In the genomic region with DNA sequence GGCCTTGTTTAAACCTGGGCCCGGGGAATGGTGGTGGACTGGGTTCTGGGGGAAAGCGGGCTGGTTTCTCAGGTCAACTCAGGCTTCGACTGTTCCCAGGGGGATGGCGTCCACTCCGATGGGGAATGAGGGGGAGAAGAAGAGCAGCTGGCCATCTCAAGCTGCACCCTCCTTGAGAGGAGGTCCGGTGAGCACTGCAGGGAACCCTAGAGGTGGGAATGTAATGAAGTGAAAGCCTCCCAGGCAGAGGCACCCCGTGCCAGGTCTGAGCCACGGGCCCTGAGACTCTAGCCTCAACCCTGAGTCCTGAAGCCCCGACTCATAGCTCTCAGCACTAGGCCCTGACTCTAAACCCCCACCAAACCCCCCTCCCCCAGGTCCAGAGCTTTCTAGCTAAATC, we compare ENCODE assay signal across 1 cellular context.
TF ChIP-seq lines count a peak whose summit lies in the region.

No MANE protein-coding gene starts in this region.

TF ChIP-seq in GM23338, 12 proteins besides CTCF, POLR2A, EP300 and RAD21:
- TF ChIP-seq ZNF114 (CRISPR knock-in tag; IDR thresholded peaks at IDR 0.05), result no peak
- no peak for TF ChIP-seq CREB1 (CRISPR knock-in tag; IDR thresholded peaks at IDR 0.05; ENCODE audit: low read depth)
- no peak for TF ChIP-seq ZNF462 (CRISPR knock-in tag; IDR thresholded peaks at IDR 0.05)
- no peak for TF ChIP-seq REST (IDR thresholded peaks at IDR 0.05; ENCODE audit: unreplicated experiment)
- no peak for TF ChIP-seq POLR2AphosphoS5 (IDR thresholded peaks at IDR 0.05; ENCODE audit: low read depth)
- no peak for TF ChIP-seq ZNF331 (CRISPR knock-in tag; IDR thresholded peaks at IDR 0.05; ENCODE audit: low read depth)
- TF ChIP-seq JUNB (IDR thresholded peaks at IDR 0.05; ENCODE audit: unreplicated experiment), result no peak
- no peak for TF ChIP-seq EZH2 (IDR thresholded peaks at IDR 0.05; ENCODE audit: low read depth, unreplicated experiment)
- no peak for TF ChIP-seq ETS1 (IDR thresholded peaks at IDR 0.05)
- no peak for TF ChIP-seq NANOG (IDR thresholded peaks at IDR 0.05; ENCODE audit: borderline replicate concordance)
- no peak for TF ChIP-seq EZH2phosphoT487 (IDR thresholded peaks at IDR 0.05; ENCODE audit: unreplicated experiment)
- TF ChIP-seq STAT1 (IDR thresholded peaks at IDR 0.05; ENCODE audit: unreplicated experiment), result no peak
